9 cellular contexts compared by ENCODE assay signal in genomic region chr3:187777331-187778046, GRCh38. TPM values are rescaled to one million over a fixed set of nuclear protein-coding genes. Genes with fewer than 3 reads are reported as not detected.
DNase-seq lines count a peak whose midpoint lies in the region; ATAC-seq and TF ChIP-seq lines count a peak whose summit lies in the region.
"Had no signal": no experiment of that assay in that cellular context is flagged by ENCODE, and none has a peak within 500 bp of the region (broad histone marks: within the 10 kb centered on the region; RNA-seq: fewer than 3 reads in every experiment).

No MANE protein-coding gene starts in this region.

- H3K36me3 Mint-ChIP-seq in activated naive CD8-positive, alpha-beta T cell = peaks cover 3% of the 10 kb centered on the region

- POLR2A ChIA-PET in RWPE1 (lab: Yijun Ruan, JAX; ENCODE audit: low non-redundant PET) = no interaction called here

- no peak for TF ChIP-seq CTCF in RWPE1 (conservative IDR thresholded peaks at IDR 0.05; ENCODE audit: low read depth)

- H3K9me3 Mint-ChIP-seq in activated naive CD8-positive, alpha-beta T cell (ENCODE audit: low read depth) = no peaks in the 10 kb centered on the region

- CTCF ChIA-PET in RWPE1 (lab: Yijun Ruan, JAX) = no interaction called here

- ATAC-seq in GM21529 (IDR thresholded peaks at IDR 0.05; ENCODE audit: unreplicated experiment) = peak; percentile 30
- no peak for ATAC-seq in HG03521 (IDR thresholded peaks at IDR 0.05; ENCODE audit: unreplicated experiment)

- peaks cover 2% of the 10 kb centered on the region for H3K27me3 Mint-ChIP-seq in activated naive CD8-positive, alpha-beta T cell

- H3K4me3 Mint-ChIP-seq in activated naive CD8-positive, alpha-beta T cell = peak overlapping the region; percentile 74

- peak overlapping the region; percentile 98 for H3K27ac Mint-ChIP-seq in activated naive CD8-positive, alpha-beta T cell

- DNase-seq in Ammon's horn (ENCODE audit: low spot score) (peak; percentile 68), NOMO-1 treated with dmso at 0.1 percent for 144 hours (lab: John Stamatoyannopoulos, UW; ENCODE audit: unreplicated experiment) (peak; percentile 95), renal cortical epithelial cell (ENCODE audit: low read depth) (peak; percentile 76), iPS-NIHi7 (ENCODE audit: extremely low spot score) (no peak), RWPE1 (ENCODE audit: low spot score) (no peak)

- H3K27ac ChIP-seq in RWPE1 = no peak overlapping the region
- H3K27ac ChIP-seq: parathyroid adenoma had no signal

- peaks cover 23% of the 10 kb centered on the region for H3K4me1 Mint-ChIP-seq in activated naive CD8-positive, alpha-beta T cell (ENCODE audit: low read depth)

RNA-seq across cellular contexts. Expression of gene BCL6, which starts 32.2 kb away (rescaled TPM):
- total RNA-seq in renal cortical epithelial cell = 4.7 and 24.0 TPM in 2 replicates

Comparison
In these comparisons a context has a peak if more than half of its experiments do, and no peak if none do; other contexts are left out.
1. DNase-seq: peak in Ammon's horn (single experiment), NOMO-1 treated with dmso at 0.1 percent for 144 hours (single experiment) and renal cortical epithelial cell (single experiment); none in iPS-NIHi7 (single experiment) and RWPE1 (single experiment).